ENCODE assay signal across 1 cellular context in the genomic region with DNA sequence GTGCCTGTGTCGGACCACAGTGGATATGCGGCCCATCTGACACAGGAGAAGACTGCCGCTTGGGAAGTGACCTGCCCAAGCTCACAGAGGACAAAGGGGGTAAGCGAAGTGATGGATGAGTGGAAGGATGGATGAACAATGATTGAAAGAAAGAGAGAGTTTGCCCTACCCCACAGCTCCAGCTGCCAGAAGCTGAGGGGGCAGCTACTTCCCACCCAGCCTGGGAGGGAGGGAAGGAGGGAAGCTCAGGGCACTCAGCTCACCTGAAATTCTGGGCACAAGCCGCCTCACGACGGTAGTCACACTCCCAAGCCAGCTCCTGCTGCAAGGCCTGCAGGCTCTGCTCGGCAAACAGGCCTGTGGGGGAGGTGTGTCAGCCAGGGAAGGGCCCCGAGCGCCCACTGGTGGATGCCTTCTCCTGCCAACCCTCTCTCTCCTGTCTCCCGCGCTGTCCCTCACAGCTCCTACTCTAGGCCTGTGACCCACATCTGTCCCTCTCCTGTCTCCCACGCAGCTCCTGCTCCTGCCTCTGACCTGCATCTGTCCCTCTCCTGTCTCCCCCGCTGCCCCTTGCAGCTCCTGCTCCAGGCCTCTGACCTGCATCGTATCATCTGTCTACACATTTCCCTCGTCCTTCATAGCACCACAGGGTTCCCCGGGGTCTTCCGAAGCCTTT.
A peak's percentile ranks its signal among the peaks of the same experiment; 100 is the strongest.
TF ChIP-seq lines count a peak whose summit lies in the region.

No MANE protein-coding gene starts in this region.

TF ChIP-seq in HEK293, 187 proteins besides CTCF, POLR2A, EP300 and RAD21 (continued from another document):
- TF ChIP-seq, protein P1, sequence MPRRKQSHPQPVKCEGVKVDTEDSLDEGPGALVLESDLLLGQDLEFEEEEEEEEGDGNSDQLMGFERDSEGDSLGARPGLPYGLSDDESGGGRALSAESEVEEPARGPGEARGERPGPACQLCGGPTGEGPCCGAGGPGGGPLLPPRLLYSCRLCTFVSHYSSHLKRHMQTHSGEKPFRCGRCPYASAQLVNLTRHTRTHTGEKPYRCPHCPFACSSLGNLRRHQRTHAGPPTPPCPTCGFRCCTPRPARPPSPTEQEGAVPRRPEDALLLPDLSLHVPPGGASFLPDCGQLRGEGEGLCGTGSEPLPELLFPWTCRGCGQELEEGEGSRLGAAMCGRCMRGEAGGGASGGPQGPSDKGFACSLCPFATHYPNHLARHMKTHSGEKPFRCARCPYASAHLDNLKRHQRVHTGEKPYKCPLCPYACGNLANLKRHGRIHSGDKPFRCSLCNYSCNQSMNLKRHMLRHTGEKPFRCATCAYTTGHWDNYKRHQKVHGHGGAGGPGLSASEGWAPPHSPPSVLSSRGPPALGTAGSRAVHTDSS (tag by site-specific recombination; IDR thresholded peaks at IDR 0.05): no peak
- no peak for TF ChIP-seq SETDB1 (IDR thresholded peaks at IDR 0.05; ENCODE audit: insufficient read length, low read length)
- no peak for TF ChIP-seq ZNF555 (tag by site-specific recombination; conservative IDR thresholded peaks at IDR 0.05)
- no peak for TF ChIP-seq ZNF211 (tag by site-specific recombination; IDR thresholded peaks at IDR 0.05; ENCODE audit: low read depth)
- TF ChIP-seq ZNF341 (tag by site-specific recombination; IDR thresholded peaks at IDR 0.05; ENCODE audit: low read depth): peak; percentile 83
- TF ChIP-seq, protein P2, sequence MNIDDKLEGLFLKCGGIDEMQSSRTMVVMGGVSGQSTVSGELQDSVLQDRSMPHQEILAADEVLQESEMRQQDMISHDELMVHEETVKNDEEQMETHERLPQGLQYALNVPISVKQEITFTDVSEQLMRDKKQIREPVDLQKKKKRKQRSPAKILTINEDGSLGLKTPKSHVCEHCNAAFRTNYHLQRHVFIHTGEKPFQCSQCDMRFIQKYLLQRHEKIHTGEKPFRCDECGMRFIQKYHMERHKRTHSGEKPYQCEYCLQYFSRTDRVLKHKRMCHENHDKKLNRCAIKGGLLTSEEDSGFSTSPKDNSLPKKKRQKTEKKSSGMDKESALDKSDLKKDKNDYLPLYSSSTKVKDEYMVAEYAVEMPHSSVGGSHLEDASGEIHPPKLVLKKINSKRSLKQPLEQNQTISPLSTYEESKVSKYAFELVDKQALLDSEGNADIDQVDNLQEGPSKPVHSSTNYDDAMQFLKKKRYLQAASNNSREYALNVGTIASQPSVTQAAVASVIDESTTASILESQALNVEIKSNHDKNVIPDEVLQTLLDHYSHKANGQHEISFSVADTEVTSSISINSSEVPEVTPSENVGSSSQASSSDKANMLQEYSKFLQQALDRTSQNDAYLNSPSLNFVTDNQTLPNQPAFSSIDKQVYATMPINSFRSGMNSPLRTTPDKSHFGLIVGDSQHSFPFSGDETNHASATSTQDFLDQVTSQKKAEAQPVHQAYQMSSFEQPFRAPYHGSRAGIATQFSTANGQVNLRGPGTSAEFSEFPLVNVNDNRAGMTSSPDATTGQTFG (tag by site-specific recombination; IDR thresholded peaks at IDR 0.05; ENCODE audit: borderline replicate concordance): no peak
- TF ChIP-seq ZNF660 (tag by site-specific recombination; IDR thresholded peaks at IDR 0.05): no peak
- TF ChIP-seq REPIN1 (tag by site-specific recombination; IDR thresholded peaks at IDR 0.05; ENCODE audit: low read depth): no peak
- 0 out of 2 replicates have a peak, but pooled peaks have one; percentile 13 for TF ChIP-seq ZBTB20 (tag by site-specific recombination; IDR thresholded peaks at IDR 0.05)
- peak; percentile 70 for TF ChIP-seq KLF9 (tag by site-specific recombination; IDR thresholded peaks at IDR 0.05; ENCODE audit: low read depth)
- TF ChIP-seq ZNF175 (tag by site-specific recombination; IDR thresholded peaks at IDR 0.05): no peak
- no peak for TF ChIP-seq ZNF510 (tag by site-specific recombination; IDR thresholded peaks at IDR 0.05; ENCODE audit: insufficient replicate concordance)
- no peak for TF ChIP-seq HOXA7 (CRISPR knock-in tag; IDR thresholded peaks at IDR 0.05; ENCODE audit: borderline replicate concordance)
- TF ChIP-seq ZNF701 (tag by site-specific recombination; IDR thresholded peaks at IDR 0.05): no peak
- TF ChIP-seq ZNF792 (tag by site-specific recombination; IDR thresholded peaks at IDR 0.05): no peak
- TF ChIP-seq ZNF37A (tag by site-specific recombination; IDR thresholded peaks at IDR 0.05): no peak
- peak; percentile 64 for TF ChIP-seq ZNF600 (tag by site-specific recombination; IDR thresholded peaks at IDR 0.05)
- TF ChIP-seq ZNF558 (tag by site-specific recombination; IDR thresholded peaks at IDR 0.05): no peak
- no peak for TF ChIP-seq ZNF624 (tag by site-specific recombination; IDR thresholded peaks at IDR 0.05)
- peak; percentile 69 for TF ChIP-seq ZBTB17 (tag by site-specific recombination; IDR thresholded peaks at IDR 0.05)
- TF ChIP-seq MYNN (tag by site-specific recombination; IDR thresholded peaks at IDR 0.05; ENCODE audit: borderline replicate concordance): no peak
- TF ChIP-seq SALL2 (tag by site-specific recombination; IDR thresholded peaks at IDR 0.05; ENCODE audit: borderline replicate concordance): no peak
- peak; percentile 52; the same call in 1 of the 2 replicates for TF ChIP-seq ZNF366 (tag by site-specific recombination; conservative IDR thresholded peaks at IDR 0.05)
- TF ChIP-seq ZNF560 (tag by site-specific recombination; IDR thresholded peaks at IDR 0.05; ENCODE audit: borderline replicate concordance): no peak
- TF ChIP-seq ZNF223 (tag by site-specific recombination; IDR thresholded peaks at IDR 0.05): no peak
- TF ChIP-seq ZFHX2 (tag by site-specific recombination; conservative IDR thresholded peaks at IDR 0.05): peak; percentile 55
- TF ChIP-seq, protein P3, sequence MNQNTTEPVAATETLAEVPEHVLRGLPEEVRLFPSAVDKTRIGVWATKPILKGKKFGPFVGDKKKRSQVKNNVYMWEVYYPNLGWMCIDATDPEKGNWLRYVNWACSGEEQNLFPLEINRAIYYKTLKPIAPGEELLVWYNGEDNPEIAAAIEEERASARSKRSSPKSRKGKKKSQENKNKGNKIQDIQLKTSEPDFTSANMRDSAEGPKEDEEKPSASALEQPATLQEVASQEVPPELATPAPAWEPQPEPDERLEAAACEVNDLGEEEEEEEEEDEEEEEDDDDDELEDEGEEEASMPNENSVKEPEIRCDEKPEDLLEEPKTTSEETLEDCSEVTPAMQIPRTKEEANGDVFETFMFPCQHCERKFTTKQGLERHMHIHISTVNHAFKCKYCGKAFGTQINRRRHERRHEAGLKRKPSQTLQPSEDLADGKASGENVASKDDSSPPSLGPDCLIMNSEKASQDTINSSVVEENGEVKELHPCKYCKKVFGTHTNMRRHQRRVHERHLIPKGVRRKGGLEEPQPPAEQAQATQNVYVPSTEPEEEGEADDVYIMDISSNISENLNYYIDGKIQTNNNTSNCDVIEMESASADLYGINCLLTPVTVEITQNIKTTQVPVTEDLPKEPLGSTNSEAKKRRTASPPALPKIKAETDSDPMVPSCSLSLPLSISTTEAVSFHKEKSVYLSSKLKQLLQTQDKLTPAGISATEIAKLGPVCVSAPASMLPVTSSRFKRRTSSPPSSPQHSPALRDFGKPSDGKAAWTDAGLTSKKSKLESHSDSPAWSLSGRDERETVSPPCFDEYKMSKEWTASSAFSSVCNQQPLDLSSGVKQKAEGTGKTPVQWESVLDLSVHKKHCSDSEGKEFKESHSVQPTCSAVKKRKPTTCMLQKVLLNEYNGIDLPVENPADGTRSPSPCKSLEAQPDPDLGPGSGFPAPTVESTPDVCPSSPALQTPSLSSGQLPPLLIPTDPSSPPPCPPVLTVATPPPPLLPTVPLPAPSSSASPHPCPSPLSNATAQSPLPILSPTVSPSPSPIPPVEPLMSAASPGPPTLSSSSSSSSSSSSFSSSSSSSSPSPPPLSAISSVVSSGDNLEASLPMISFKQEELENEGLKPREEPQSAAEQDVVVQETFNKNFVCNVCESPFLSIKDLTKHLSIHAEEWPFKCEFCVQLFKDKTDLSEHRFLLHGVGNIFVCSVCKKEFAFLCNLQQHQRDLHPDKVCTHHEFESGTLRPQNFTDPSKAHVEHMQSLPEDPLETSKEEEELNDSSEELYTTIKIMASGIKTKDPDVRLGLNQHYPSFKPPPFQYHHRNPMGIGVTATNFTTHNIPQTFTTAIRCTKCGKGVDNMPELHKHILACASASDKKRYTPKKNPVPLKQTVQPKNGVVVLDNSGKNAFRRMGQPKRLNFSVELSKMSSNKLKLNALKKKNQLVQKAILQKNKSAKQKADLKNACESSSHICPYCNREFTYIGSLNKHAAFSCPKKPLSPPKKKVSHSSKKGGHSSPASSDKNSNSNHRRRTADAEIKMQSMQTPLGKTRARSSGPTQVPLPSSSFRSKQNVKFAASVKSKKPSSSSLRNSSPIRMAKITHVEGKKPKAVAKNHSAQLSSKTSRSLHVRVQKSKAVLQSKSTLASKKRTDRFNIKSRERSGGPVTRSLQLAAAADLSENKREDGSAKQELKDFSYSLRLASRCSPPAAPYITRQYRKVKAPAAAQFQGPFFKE (tag by site-specific recombination; IDR thresholded peaks at IDR 0.05; ENCODE audit: borderline replicate concordance): no peak
- 0 out of 2 replicates have a peak, but pooled peaks have one; percentile 4 for TF ChIP-seq PRDM1 (tag by site-specific recombination; IDR thresholded peaks at IDR 0.05)
- TF ChIP-seq, protein P4, sequence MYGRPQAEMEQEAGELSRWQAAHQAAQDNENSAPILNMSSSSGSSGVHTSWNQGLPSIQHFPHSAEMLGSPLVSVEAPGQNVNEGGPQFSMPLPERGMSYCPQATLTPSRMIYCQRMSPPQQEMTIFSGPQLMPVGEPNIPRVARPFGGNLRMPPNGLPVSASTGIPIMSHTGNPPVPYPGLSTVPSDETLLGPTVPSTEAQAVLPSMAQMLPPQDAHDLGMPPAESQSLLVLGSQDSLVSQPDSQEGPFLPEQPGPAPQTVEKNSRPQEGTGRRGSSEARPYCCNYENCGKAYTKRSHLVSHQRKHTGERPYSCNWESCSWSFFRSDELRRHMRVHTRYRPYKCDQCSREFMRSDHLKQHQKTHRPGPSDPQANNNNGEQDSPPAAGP (tag by site-specific recombination; IDR thresholded peaks at IDR 0.05): no peak
- no peak for TF ChIP-seq ZNF239 (tag by site-specific recombination; IDR thresholded peaks at IDR 0.05)
- TF ChIP-seq ZNF394 (tag by site-specific recombination; IDR thresholded peaks at IDR 0.05; ENCODE audit: borderline replicate concordance): no peak
- TF ChIP-seq SP7 (tag by site-specific recombination; IDR thresholded peaks at IDR 0.05): no peak
- TF ChIP-seq ZNF529 (tag by site-specific recombination; IDR thresholded peaks at IDR 0.05; ENCODE audit: insufficient replicate concordance): no peak
- no peak for TF ChIP-seq ZNF549 (tag by site-specific recombination; IDR thresholded peaks at IDR 0.05)
